Comparison of ENCODE assay signal across 8 cellular contexts in the genomic region with DNA sequence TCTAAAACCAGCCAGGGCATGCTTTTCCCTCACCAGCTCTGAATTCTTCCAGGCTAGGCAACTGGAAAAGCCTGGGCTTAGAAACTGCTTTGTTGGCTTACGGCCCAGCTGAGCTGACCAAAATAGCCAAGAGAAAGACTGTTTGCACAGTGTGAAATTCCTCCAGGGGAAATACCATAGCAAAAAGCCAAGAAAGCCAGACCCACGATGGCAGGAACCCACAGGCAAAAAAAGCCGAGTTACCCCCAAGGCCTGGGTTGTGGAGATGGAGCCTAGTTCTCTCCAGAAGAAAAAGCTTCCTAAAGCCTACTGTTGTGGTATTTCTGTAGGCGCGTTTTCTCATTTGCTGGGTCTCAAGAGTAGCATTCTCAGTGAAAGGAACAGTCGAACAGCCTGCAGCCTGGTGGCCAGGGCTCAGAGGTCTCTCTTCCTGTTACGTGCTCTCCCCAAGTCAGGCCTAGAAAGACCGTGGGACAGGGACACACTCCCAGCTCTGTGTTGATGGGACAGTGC. TPM values are rescaled to one million over a fixed set of nuclear protein-coding genes. Genes with fewer than 3 reads are reported as not detected.
DNase-seq lines count a peak whose midpoint lies in the region; ATAC-seq and TF ChIP-seq lines count a peak whose summit lies in the region.

No MANE protein-coding gene starts in this region.

- DNase-seq in EL (peak; percentile 82), brain pericyte (ENCODE audit: low read depth, low spot score) (peak; percentile 21), left ventricle myocardium inferior (peak; percentile 81), putamen (ENCODE audit: low spot score) (peak; percentile 80), NCI-H82 (lab: John Stamatoyannopoulos, UW) (no peak)

- no peaks in the 10 kb centered on the region for H3K27me3 ChIP-seq in left ventricle myocardium inferior (ENCODE audit: low read depth)

- ATAC-seq in GM18498 (IDR thresholded peaks at IDR 0.05; ENCODE audit: unreplicated experiment) = no peak
- ATAC-seq in GM21423 (IDR thresholded peaks at IDR 0.05; ENCODE audit: unreplicated experiment) = no peak
- no peak for ATAC-seq in GM21825 (IDR thresholded peaks at IDR 0.05; ENCODE audit: unreplicated experiment)

- peak overlapping the region; percentile 99 for H3K27ac ChIP-seq in left ventricle myocardium inferior (replicated peaks)

- H3K36me3 ChIP-seq in left ventricle myocardium inferior = no peaks in the 10 kb centered on the region

- intact Hi-C loops in left ventricle myocardium inferior (cut with micrococcal nuclease) = no loop called here

- H3K9me3 ChIP-seq in left ventricle myocardium inferior (replicated peaks) = no peaks in the 10 kb centered on the region

- TF ChIP-seq CTCF in left ventricle myocardium inferior (IDR thresholded peaks at IDR 0.05; ENCODE audit: borderline replicate concordance) = peak; percentile 23

- H3K4me3 ChIP-seq in left ventricle myocardium inferior = peak overlapping the region; percentile 45

- H3K4me1 ChIP-seq in left ventricle myocardium inferior = peaks cover 97% of the 10 kb centered on the region

RNA-seq across cellular contexts. Expression of gene SP2, which starts 9.2 kb away (rescaled TPM):
- total RNA-seq in left ventricle myocardium inferior = 13.9 TPM

RNA-seq across cellular contexts. Expression of gene PNPO, which starts 36.1 kb away (rescaled TPM):
- 25.3 TPM for total RNA-seq in left ventricle myocardium inferior

RNA-seq across cellular contexts. Expression of gene PRR15L, which starts 52.4 kb away (rescaled TPM):
- 0.14 TPM for total RNA-seq in left ventricle myocardium inferior

RNA-seq across cellular contexts. Expression of gene SP6, which starts 54.3 kb away (rescaled TPM):
- 0.16 TPM for total RNA-seq in left ventricle myocardium inferior
